ENCODE assay signal across 16 cellular contexts in the genomic region with DNA sequence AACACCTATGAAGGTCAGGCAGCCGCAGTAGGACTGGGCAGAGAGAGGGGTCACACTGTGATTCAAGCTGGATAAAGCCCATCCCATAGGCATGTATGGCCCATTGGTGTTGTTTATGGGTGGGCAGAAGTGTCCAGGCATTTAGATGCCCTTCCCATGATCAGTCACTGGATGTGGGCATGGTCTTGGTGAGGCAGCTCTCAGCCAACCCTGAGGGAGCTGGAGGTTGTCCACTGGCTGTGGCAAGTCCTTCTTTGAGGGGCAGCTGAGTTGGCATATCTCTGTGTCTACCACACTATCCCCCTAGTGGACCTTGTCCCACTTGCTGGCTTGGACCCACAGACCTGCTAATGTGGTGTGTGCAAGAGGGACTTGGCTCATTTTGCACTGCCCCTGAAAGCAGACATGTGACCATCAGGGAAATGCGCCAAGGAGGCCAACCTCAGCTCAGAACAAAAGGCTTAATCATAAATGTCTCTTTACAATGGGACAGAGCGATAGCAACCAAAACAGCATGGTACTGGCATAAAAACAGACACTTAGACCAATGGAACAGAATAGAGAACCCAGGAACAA.
DNase-seq lines count a peak whose midpoint lies in the region; ATAC-seq and FAIRE-seq lines count a peak whose summit lies in the region.
"Had no signal": no experiment of that assay in that cellular context is flagged by ENCODE, and none has a peak within 500 bp of the region (broad histone marks: within the 10 kb centered on the region; RNA-seq: fewer than 3 reads in every experiment).

No MANE protein-coding gene starts in this region.

- DNase-seq in NCI-H2029 treated with DMSO at 0.1 percent for 48 hours (lab: John Stamatoyannopoulos, UW) (peak; percentile 13), NCI-H2029 (lab: John Stamatoyannopoulos, UW) (no peak), dermis blood vessel endothelial cell (peak; percentile 34), inferior parietal cortex (ENCODE audit: extremely low spot score) (peak; percentile 75), substantia nigra (lab: John Stamatoyannopoulos, UW) (peak in 38 of 49 donors; percentile 8 to 60 (median 31)), GM19239 (ENCODE audit: insufficient read length, low spot score) (no peak), D341Med (ENCODE audit: low spot score) (no peak)
- DNase-seq: 8988T; activated CD4-positive, alpha-beta T cell treated with anti-CD3 and anti-CD28 coated beads, Interleukin-2, amount 50 U/mL, for 48 hours; amniotic stem cell; colonic mucosa; DMS79; NCI-H1092; OCI-M1; spleen had no signal

- no peak for ATAC-seq in HG02759 (IDR thresholded peaks at IDR 0.05; ENCODE audit: unreplicated experiment)

- H3K27ac ChIP-seq in substantia nigra (ENCODE audit: low read depth, low read length, poor library complexity, severe bottlenecking), result peak overlapping the region; percentile 88
- H3K27ac ChIP-seq: colonic mucosa, spleen had no signal

- no peak for FAIRE-seq in GM19239 (lab: Jason Lieb, UNC)

Comparison
In these comparisons a context has a peak if more than half of its experiments do, and no peak if none do; other contexts are left out.
1. DNase-seq: peak in NCI-H2029 treated with DMSO at 0.1 percent for 48 hours (single experiment), dermis blood vessel endothelial cell (single experiment), inferior parietal cortex (single experiment) and substantia nigra (38 of 49); none in NCI-H2029 (single experiment), GM19239 (single experiment) and D341Med (single experiment).